In the genomic region with DNA sequence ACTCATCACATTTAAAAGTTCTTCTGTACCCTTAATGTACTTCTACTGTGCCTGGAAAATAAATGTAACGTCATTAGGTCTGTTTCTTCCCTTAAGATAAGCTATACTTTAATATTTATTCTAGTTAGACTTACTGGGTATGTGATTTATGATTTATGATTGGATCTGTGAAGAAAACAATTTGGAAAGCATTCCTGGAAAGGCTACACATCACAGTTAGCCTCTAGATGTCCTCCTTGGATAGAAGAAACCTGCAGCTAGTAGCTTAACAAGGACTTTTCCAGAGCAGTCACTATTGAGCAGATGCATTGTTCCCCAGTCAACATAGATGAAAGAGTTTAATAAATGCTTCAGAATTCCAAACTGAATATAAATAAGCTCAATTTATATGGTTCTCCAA, we compare ENCODE assay signal across 8 cellular contexts. TPM values are rescaled to one million over a fixed set of nuclear protein-coding genes. Genes with fewer than 3 reads are reported as not detected.
A peak's percentile ranks its signal among the peaks of the same experiment; 100 is the strongest.
DNase-seq lines count a peak whose midpoint lies in the region; ATAC-seq and TF ChIP-seq lines count a peak whose summit lies in the region.

No MANE protein-coding gene starts in this region.

- H3K4me3 ChIP-seq in HCT116 (replicated peaks in 1 of 2; ENCODE audit: low read depth in 1 of 2, low read length in 2 of 2), result no peak overlapping the region

- no peak overlapping the region for H3K4me2 ChIP-seq in HCT116 (ENCODE audit: low read length)

- peak; percentile 79 for ATAC-seq in HCT116
- ATAC-seq in activated CD4-positive, alpha-beta T cell treated with anti-CD3 and anti-CD28 coated beads for 36 hours, result no peak
- no peak for ATAC-seq in HG02763 (IDR thresholded peaks at IDR 0.05; ENCODE audit: unreplicated experiment)

- no peaks in the 10 kb centered on the region for H3K4me1 ChIP-seq in HCT116 (ENCODE audit: control insufficient read depth in 1 of 2, insufficient read depth in 2 of 2, low read length in 2 of 2)

- no peaks in the 10 kb centered on the region for H3K9me3 Mint-ChIP-seq in activated CD4-positive, alpha-beta T cell treated with anti-CD3 and anti-CD28 coated beads for 36 hours (ENCODE audit: low read depth)
- H3K9me3 Mint-ChIP-seq in activated T-helper 1 cell treated with anti-CD3 and anti-CD28 coated beads, Interleukin-12 subunit alpha, Interleukin-12 subunit beta, Interleukin-2, Interleukin-4 antibody, amounts not matched to agents 30 ng/mL and 10 ng/mL and 1 ng/mL, durations not matched to agents 14 hours and 24 hours and 36 hours, result no peaks in the 10 kb centered on the region

- H3K27me3 ChIP-seq in HCT116 (ENCODE audit: insufficient read depth, low read length), result no peaks in the 10 kb centered on the region

- no peaks in the 10 kb centered on the region for H3K36me3 ChIP-seq in HCT116 (ENCODE audit: control insufficient read depth in 1 of 2, insufficient read depth in 2 of 2, low read length in 2 of 2)

- H3K36me3 Mint-ChIP-seq in activated CD4-positive, alpha-beta T cell treated with anti-CD3 and anti-CD28 coated beads for 36 hours (ENCODE audit: low read depth), result no peaks in the 10 kb centered on the region
- H3K36me3 Mint-ChIP-seq in activated T-helper 1 cell treated with anti-CD3 and anti-CD28 coated beads, Interleukin-12 subunit alpha, Interleukin-12 subunit beta, Interleukin-2, Interleukin-4 antibody, amounts not matched to agents 30 ng/mL and 10 ng/mL and 1 ng/mL, durations not matched to agents 14 hours and 24 hours and 36 hours (ENCODE audit: low read depth), result no peaks in the 10 kb centered on the region

- no peak overlapping the region for H3K27ac Mint-ChIP-seq in activated CD4-positive, alpha-beta T cell treated with anti-CD3 and anti-CD28 coated beads for 36 hours
- no peak overlapping the region for H3K27ac Mint-ChIP-seq in activated T-helper 1 cell treated with anti-CD3 and anti-CD28 coated beads, Interleukin-12 subunit alpha, Interleukin-12 subunit beta, Interleukin-2, Interleukin-4 antibody, amounts not matched to agents 30 ng/mL and 10 ng/mL and 1 ng/mL, durations not matched to agents 14 hours and 24 hours and 36 hours

- BruUV-seq in HCT116 (replicated peaks; lab: Mats Ljungman, UMichigan), result no TSS peak

- no peak overlapping the region for H2AFZ ChIP-seq in HCT116 (ENCODE audit: low read depth, low read length, poor library complexity, severe bottlenecking)

- no peak overlapping the region for H3K27ac ChIP-seq in HCT116 (ENCODE audit: low read depth, low read length)
- 0 out of 2 replicates have a peak overlapping the region, but pooled peaks have one; percentile 25 for H3K27ac ChIP-seq in VCaP

- no peaks in the 10 kb centered on the region for H3K9me3 ChIP-seq in HCT116 (ENCODE audit: control insufficient read depth in 1 of 2, insufficient read depth in 1 of 2, low read depth in 1 of 2, low read length in 2 of 2)

- H3K9ac ChIP-seq in HCT116 (ENCODE audit: low read length), result no peak overlapping the region

- intact Hi-C loops in HCT116 (cut with micrococcal nuclease), result loop anchor here (1.0 to 10.0 kb wide), 3 partner anchors 118 to 563 kb away; no protein-coding TSS in a partner anchor
- intact Hi-C loops in activated CD4-positive, alpha-beta T cell treated with anti-CD3 and anti-CD28 coated beads for 36 hours (cut with DNase I, micrococcal nuclease), result loop anchor here (1.0 kb wide), 1 partner anchor 118 kb away; no protein-coding TSS in a partner anchor
- intact Hi-C loops in activated T-helper 1 cell treated with anti-CD3 and anti-CD28 coated beads, Interleukin-12 subunit alpha, Interleukin-12 subunit beta, Interleukin-2, Interleukin-4 antibody, amounts not matched to agents 30 ng/mL and 10 ng/mL and 1 ng/mL, durations not matched to agents 14 hours and 24 hours and 36 hours (cut with micrococcal nuclease), result loop anchor here (1.0 kb wide), 1 partner anchor 118 kb away; no protein-coding TSS in a partner anchor

- no peaks in the 10 kb centered on the region for H3K79me2 ChIP-seq in HCT116 (ENCODE audit: insufficient read depth, low read length)

- RAD21 ChIA-PET in HCT116 (lab: Charles Lee; ENCODE audit: low non-redundant PET in 1 of 2, low total read pairs in 2 of 2, uncharacterized antibody in 2 of 2, unreplicated experiment in 2 of 2), result interaction anchor here in 1 of 2 experiments (1.2 kb wide), 2 partner anchors 119 to 558 kb away, joined by 3 to 5 read pairs; no protein-coding TSS in a partner anchor

- TF ChIP-seq POLR2A in HCT116 (IDR thresholded peaks at IDR 0.05; ENCODE audit: borderline replicate concordance, extremely low read depth, insufficient read depth, insufficient read length), result no peak

- POLR2A ChIA-PET in HCT116 (lab: Charles Lee), result interaction anchor here (1.4 kb wide), 1 partner anchor 41 kb away, joined by 3 read pairs; a partner anchor contains a TSS
- POLR2A ChIA-PET in activated CD4-positive, alpha-beta T cell treated with anti-CD3 and anti-CD28 coated beads for 36 hours (lab: Charles Lee), result no interaction called here

- CTCF ChIA-PET in HCT116 (lab: Charles Lee), result interaction anchor here (0.6 to 2.1 kb wide), 9 partner anchors 117 to 563 kb away, joined by 3 to 22 read pairs (median 7); no protein-coding TSS in a partner anchor
- CTCF ChIA-PET in activated CD4-positive, alpha-beta T cell treated with anti-CD3 and anti-CD28 coated beads for 36 hours (lab: Charles Lee), result interaction anchor here (0.8 to 1.7 kb wide), 6 partner anchors 14 to 563 kb away, joined by 3 to 14 read pairs (median 4); no protein-coding TSS in a partner anchor

- H3K27me3 Mint-ChIP-seq in activated CD4-positive, alpha-beta T cell treated with anti-CD3 and anti-CD28 coated beads for 36 hours, result no peaks in the 10 kb centered on the region
- no peaks in the 10 kb centered on the region for H3K27me3 Mint-ChIP-seq in activated T-helper 1 cell treated with anti-CD3 and anti-CD28 coated beads, Interleukin-12 subunit alpha, Interleukin-12 subunit beta, Interleukin-2, Interleukin-4 antibody, amounts not matched to agents 30 ng/mL and 10 ng/mL and 1 ng/mL, durations not matched to agents 14 hours and 24 hours and 36 hours (ENCODE audit: insufficient read depth)

- TF ChIP-seq RAD21 in HCT116 (IDR thresholded peaks at IDR 0.05; ENCODE audit: low read depth), result peak; percentile 80

- no peaks in the 10 kb centered on the region for H4K20me1 ChIP-seq in HCT116 (ENCODE audit: insufficient read depth)

- no peaks in the 10 kb centered on the region for H3K9me2 ChIP-seq in HCT116 (ENCODE audit: insufficient read depth)

- TF ChIP-seq CTCF in HCT116 (IDR thresholded peaks at IDR 0.05 in 2 of 3, conservative IDR thresholded peaks at IDR 0.05 in 1 of 3; ENCODE audit: borderline replicate concordance in 1 of 3, insufficient read depth in 1 of 3, low read depth in 2 of 3, low read length in 2 of 3) (peak; percentile 28 to 51 (median 41); a peak in 4 of 6 replicates), VCaP (conservative IDR thresholded peaks at IDR 0.05) (peak; percentile 79)

- H3K4me3 Mint-ChIP-seq in activated CD4-positive, alpha-beta T cell treated with anti-CD3 and anti-CD28 coated beads for 36 hours, result no peak overlapping the region
- no peak overlapping the region for H3K4me3 Mint-ChIP-seq in activated T-helper 1 cell treated with anti-CD3 and anti-CD28 coated beads, Interleukin-12 subunit alpha, Interleukin-12 subunit beta, Interleukin-2, Interleukin-4 antibody, amounts not matched to agents 30 ng/mL and 10 ng/mL and 1 ng/mL, durations not matched to agents 14 hours and 24 hours and 36 hours

- H3K4me1 Mint-ChIP-seq in activated CD4-positive, alpha-beta T cell treated with anti-CD3 and anti-CD28 coated beads for 36 hours, result no peaks in the 10 kb centered on the region
- H3K4me1 Mint-ChIP-seq in activated T-helper 1 cell treated with anti-CD3 and anti-CD28 coated beads, Interleukin-12 subunit alpha, Interleukin-12 subunit beta, Interleukin-2, Interleukin-4 antibody, amounts not matched to agents 30 ng/mL and 10 ng/mL and 1 ng/mL, durations not matched to agents 14 hours and 24 hours and 36 hours (ENCODE audit: low read depth), result no peaks in the 10 kb centered on the region

- peak; percentile 65 for DNase-seq in AG08395 (ENCODE audit: low spot score)
- no peak for DNase-seq in HCT116 (ENCODE audit: low read depth, low spot score)
- peak; percentile 59 for DNase-seq in iris pigment epithelial cell (ENCODE audit: low read depth)
- DNase-seq in activated CD4-positive, alpha-beta T cell treated with anti-CD3 and anti-CD28 coated beads for 36 hours, result no peak
- no peak for DNase-seq in SKM-1 treated with dmso at 0.1 percent for 144 hours (lab: John Stamatoyannopoulos, UW; ENCODE audit: unreplicated experiment)
- DNase-seq in activated T-helper 1 cell treated with anti-CD3 and anti-CD28 coated beads, Interleukin-12 subunit alpha, Interleukin-12 subunit beta, Interleukin-2, Interleukin-4 antibody, amounts not matched to agents 30 ng/mL and 10 ng/mL and 1 ng/mL, durations not matched to agents 14 hours and 24 hours and 36 hours (ENCODE audit: low spot score), result no peak

TF ChIP-seq in HCT116, 20 proteins besides CTCF, POLR2A, EP300 and RAD21:
- TF ChIP-seq FOSL1 (IDR thresholded peaks at IDR 0.05; ENCODE audit: low read depth) (no peak), SIN3A (IDR thresholded peaks at IDR 0.05; ENCODE audit: low read depth) (no peak)

RNA-seq across cellular contexts. Expression of a gene that starts 22.2 kb away (rescaled TPM):
- total RNA-seq in HCT116 (2021; ENCODE audit: unreplicated experiment), result 22.9 TPM
- polyA plus RNA-seq in HCT116 (2012), result 7.0 and 7.9 TPM in 2 replicates
- 1 to 10 TPM; 6.6 to 8.4 TPM for total RNA-seq in activated CD4-positive, alpha-beta T cell treated with anti-CD3 and anti-CD28 coated beads for 36 hours
- 9.5 and 11.4 TPM in 2 replicates for total RNA-seq in activated T-helper 1 cell treated with anti-CD3 and anti-CD28 coated beads, Interleukin-12 subunit alpha, Interleukin-12 subunit beta, Interleukin-2, Interleukin-4 antibody, amounts not matched to agents 30 ng/mL and 10 ng/mL and 1 ng/mL, durations not matched to agents 14 hours and 24 hours and 36 hours

RNA-seq across cellular contexts. Expression of a gene that starts 41.9 kb away (rescaled TPM):
- total RNA-seq in HCT116 (2021; ENCODE audit: unreplicated experiment), result 33.9 TPM
- polyA plus RNA-seq in HCT116 (2012), result 5.7 and 8.3 TPM in 2 replicates
- total RNA-seq in activated CD4-positive, alpha-beta T cell treated with anti-CD3 and anti-CD28 coated beads for 36 hours, result 10 to 100 TPM; 49.8 to 52.0 TPM
- 48.7 and 49.0 TPM in 2 replicates for total RNA-seq in activated T-helper 1 cell treated with anti-CD3 and anti-CD28 coated beads, Interleukin-12 subunit alpha, Interleukin-12 subunit beta, Interleukin-2, Interleukin-4 antibody, amounts not matched to agents 30 ng/mL and 10 ng/mL and 1 ng/mL, durations not matched to agents 14 hours and 24 hours and 36 hours

Comparison
In these comparisons a context has a peak if more than half of its experiments do, and no peak if none do; other contexts are left out.
1. DNase-seq: peak in AG08395 (single experiment) and iris pigment epithelial cell (single experiment); none in HCT116 (single experiment), activated CD4-positive, alpha-beta T cell treated with anti-CD3 and anti-CD28 coated beads for 36 hours (single experiment), SKM-1 treated with dmso at 0.1 percent for 144 hours (single experiment) and activated T-helper 1 cell treated with anti-CD3 and anti-CD28 coated beads, Interleukin-12 subunit alpha, Interleukin-12 subunit beta, Interleukin-2, Interleukin-4 antibody, amounts not matched to agents 30 ng/mL and 10 ng/mL and 1 ng/mL, durations not matched to agents 14 hours and 24 hours and 36 hours (single experiment).